ENCODE assay signal across 8 cellular contexts in the genomic region with DNA sequence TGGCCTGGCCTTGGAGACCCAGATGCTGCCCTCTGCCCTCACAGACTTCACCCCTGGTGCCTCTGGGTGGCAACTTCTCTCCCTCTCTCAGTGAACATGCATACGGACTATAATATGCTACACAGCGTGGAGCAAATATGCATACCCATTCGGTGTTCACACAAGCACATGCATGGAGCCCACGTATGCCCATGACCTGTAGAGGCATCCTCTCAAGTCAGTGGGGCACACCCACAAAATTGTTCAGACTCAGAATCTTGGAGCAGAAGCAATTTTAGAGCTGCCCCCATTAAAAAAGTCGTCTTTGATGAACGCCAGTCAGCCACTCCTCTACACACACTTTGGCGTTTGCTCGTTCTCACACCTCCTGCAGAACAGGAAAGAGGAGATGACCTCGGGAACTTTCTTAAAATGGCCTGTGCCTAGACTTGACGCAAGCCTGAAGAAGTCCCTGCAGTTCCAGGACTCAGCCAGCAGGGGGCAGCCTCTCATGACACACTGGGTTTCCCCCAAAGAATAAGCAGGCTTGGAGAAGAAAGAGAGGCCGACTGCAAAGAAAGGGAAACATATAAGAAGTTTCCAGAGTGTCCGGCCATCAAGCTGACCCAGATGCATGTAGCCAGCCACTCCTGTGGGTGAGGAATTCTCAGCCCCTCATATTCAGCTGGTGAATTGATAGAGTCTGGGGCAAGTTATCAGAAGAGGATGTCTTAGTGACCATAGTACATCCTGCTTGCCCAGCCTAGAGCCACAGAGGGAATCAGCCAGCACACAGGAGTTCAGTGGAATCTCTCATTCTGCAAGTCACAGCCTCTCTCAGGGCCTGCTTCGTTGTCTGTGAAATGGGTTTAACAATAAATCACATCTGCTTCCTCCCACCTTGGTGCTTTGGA. TPM values are rescaled to one million over a fixed set of nuclear protein-coding genes. Genes with fewer than 3 reads are reported as not detected.
DNase-seq lines count a peak whose midpoint lies in the region; ATAC-seq and TF ChIP-seq lines count a peak whose summit lies in the region.

No MANE protein-coding gene starts in this region.

- no peaks in the 10 kb centered on the region for H3K9me3 Mint-ChIP-seq in nephron
- H3K9me3 Mint-ChIP-seq in stimulated activated naive B cell treated with anti-CD40 and anti-IgM and Interleukin-4, amounts not matched to agents 10 μg/mL and 1 μg/mL and 100 μg/mL, for 72 hours, result no peaks in the 10 kb centered on the region

- peaks cover 0 to 12% (median 0%) of the 10 kb centered on the region in 4 donors for H3K9me3 ChIP-seq in esophagus muscularis mucosa

- H3K4me3 ChIP-seq in esophagus muscularis mucosa, result no peak overlapping the region

- no peaks in the 10 kb centered on the region for H3K36me3 ChIP-seq in esophagus muscularis mucosa

- H3K27me3 ChIP-seq in esophagus muscularis mucosa, result peaks cover 0 to 4% (median 0%) of the 10 kb centered on the region in 4 donors

- peaks cover 13% of the 10 kb centered on the region for H3K4me1 Mint-ChIP-seq in nephron
- peaks cover 0 to 2% of the 10 kb centered on the region in 2 donors for H3K4me1 Mint-ChIP-seq in stimulated activated naive B cell treated with anti-CD40 and anti-IgM and Interleukin-4, amounts not matched to agents 10 μg/mL and 1 μg/mL and 100 μg/mL, for 72 hours

- peaks cover 0 to 7% (median 2%) of the 10 kb centered on the region in 4 donors for H3K4me1 ChIP-seq in esophagus muscularis mucosa

- DNase-seq in NK-92 treated with Interleukin-12 subunit alpha and Interleukin-12 subunit beta, amount 100 ng/mL, for 24 hours (lab: John Stamatoyannopoulos, UW), result peak; percentile 12
- DNase-seq in NK-92 (lab: John Stamatoyannopoulos, UW; ENCODE audit: unreplicated experiment), result no peak
- peak; percentile 54 for DNase-seq in NOMO-1 treated with DMSO at 0.1 percent for 48 hours (lab: John Stamatoyannopoulos, UW; ENCODE audit: unreplicated experiment)
- peak; percentile 60 for DNase-seq in activated T-cell treated with anti-CD3 and anti-CD28 coated beads for 24 hours (ENCODE audit: low read depth)
- peak; percentile 93 for DNase-seq in esophagus muscularis mucosa (ENCODE audit: extremely low spot score)
- DNase-seq in stimulated activated naive B cell treated with anti-CD40 and anti-IgM and Interleukin-4, amounts not matched to agents 10 μg/mL and 1 μg/mL and 100 μg/mL, for 72 hours, result peak; percentile 47

- TF ChIP-seq EP300 in esophagus muscularis mucosa (IDR thresholded peaks at IDR 0.05), result no peak

- H3K27ac ChIP-seq in esophagus muscularis mucosa (replicated peaks in 1 of 4), result no peak overlapping the region

- no peaks in the 10 kb centered on the region for H3K36me3 Mint-ChIP-seq in nephron (ENCODE audit: low read depth)
- H3K36me3 Mint-ChIP-seq in stimulated activated naive B cell treated with anti-CD40 and anti-IgM and Interleukin-4, amounts not matched to agents 10 μg/mL and 1 μg/mL and 100 μg/mL, for 72 hours, result no peaks in the 10 kb centered on the region

- no peak for TF ChIP-seq POLR2A in esophagus muscularis mucosa (IDR thresholded peaks at IDR 0.05; ENCODE audit: low read depth)

- no peak overlapping the region for H3K4me3 Mint-ChIP-seq in nephron
- no peak overlapping the region for H3K4me3 Mint-ChIP-seq in stimulated activated naive B cell treated with anti-CD40 and anti-IgM and Interleukin-4, amounts not matched to agents 10 μg/mL and 1 μg/mL and 100 μg/mL, for 72 hours

- peaks cover 11% of the 10 kb centered on the region for H3K27me3 Mint-ChIP-seq in nephron (ENCODE audit: low read depth)
- no peaks in the 10 kb centered on the region for H3K27me3 Mint-ChIP-seq in stimulated activated naive B cell treated with anti-CD40 and anti-IgM and Interleukin-4, amounts not matched to agents 10 μg/mL and 1 μg/mL and 100 μg/mL, for 72 hours

- intact Hi-C loops in esophagus muscularis mucosa (cut with DNase I), result loop anchor here (1.0 to 10.0 kb wide), 2 partner anchors 89 to 187 kb away; no protein-coding TSS in a partner anchor

- TF ChIP-seq CTCF in esophagus muscularis mucosa (IDR thresholded peaks at IDR 0.05) (peak; percentile 85 to 92 (median 86)), nephron (IDR thresholded peaks at IDR 0.05; ENCODE audit: unreplicated experiment in 3 of 3) (peak; percentile 85 to 88 (median 87))

- H3K27ac Mint-ChIP-seq in nephron, result peak overlapping the region in 1 of 3 experiments; percentile 43
- no peak overlapping the region for H3K27ac Mint-ChIP-seq in stimulated activated naive B cell treated with anti-CD40 and anti-IgM and Interleukin-4, amounts not matched to agents 10 μg/mL and 1 μg/mL and 100 μg/mL, for 72 hours

- ATAC-seq in HG03159 (IDR thresholded peaks at IDR 0.05; ENCODE audit: unreplicated experiment), result peak; percentile 74
- peak; percentile 67 to 82 for ATAC-seq in stimulated activated naive B cell treated with anti-CD40 and anti-IgM and Interleukin-4, amounts not matched to agents 10 μg/mL and 1 μg/mL and 100 μg/mL, for 72 hours (replicated peaks)

- 31% methylated on average over 13 of the region's 13 CpGs for WGBS in esophagus muscularis mucosa

RNA-seq across cellular contexts. Expression of gene APLN, which starts 17.3 kb away (rescaled TPM):
- total RNA-seq in esophagus muscularis mucosa, result under 1 TPM; 0.42 to 0.99 (median 0.78) TPM
